Comparison of ENCODE assay signal across 10 cellular contexts in the genomic region with DNA sequence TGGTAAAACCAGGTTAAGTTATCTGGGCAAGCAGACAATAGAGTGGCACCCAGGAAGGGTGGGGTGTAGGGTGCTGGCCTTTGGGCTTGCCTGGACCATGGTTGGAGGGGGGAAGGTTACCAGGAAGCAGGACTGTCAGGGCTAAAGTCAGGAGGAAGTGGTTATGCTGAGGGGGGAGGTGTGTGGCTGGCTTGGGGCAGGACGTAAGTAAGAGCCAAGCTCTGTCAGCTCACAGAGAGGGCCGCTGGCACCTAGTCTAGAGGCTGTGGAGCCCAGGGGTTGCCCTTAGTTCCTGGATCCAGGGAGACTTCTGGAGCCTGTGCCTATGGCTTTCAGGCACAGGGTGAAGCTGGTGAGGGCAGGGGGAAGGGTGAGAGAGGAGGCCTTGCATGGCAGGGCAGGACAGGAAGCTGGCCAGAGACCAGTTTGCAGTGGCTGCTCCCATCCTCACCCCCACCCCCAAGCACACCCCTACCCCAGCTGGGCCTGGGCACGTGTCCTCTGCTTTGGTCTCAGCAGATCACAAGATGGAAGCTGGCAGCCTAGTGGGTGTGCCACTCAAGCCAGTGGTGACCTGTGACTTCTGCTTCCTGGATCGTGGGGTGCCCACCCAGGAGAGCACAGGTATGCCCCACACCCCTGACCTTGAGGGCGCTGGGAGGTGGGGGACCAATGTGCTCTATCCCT. TPM values are rescaled to one million over a fixed set of nuclear protein-coding genes. Genes with fewer than 3 reads are reported as not detected.
A peak's percentile ranks its signal among the peaks of the same experiment; 100 is the strongest.
DNase-seq lines count a peak whose midpoint lies in the region; ATAC-seq, FAIRE-seq and TF ChIP-seq lines count a peak whose summit lies in the region.
"Had no signal": no experiment of that assay in that cellular context is flagged by ENCODE, and none has a peak within 500 bp of the region (broad histone marks: within the 10 kb centered on the region; RNA-seq: fewer than 3 reads in every experiment).

No MANE protein-coding gene starts in this region.

- no peak overlapping the region for H3K9ac ChIP-seq in BLaER1

- H3K4me2 ChIP-seq in BLaER1, result peak overlapping the region; percentile 34; the same call in 1 of the 2 replicates

- H3K27me3 ChIP-seq in BLaER1, result no peaks in the 10 kb centered on the region
- H3K27me3 ChIP-seq: cardiac muscle cell had no signal

- peaks cover 69% of the 10 kb centered on the region for H3K9me3 ChIP-seq in BLaER1

- no peak for FAIRE-seq in GM19239 (lab: Jason Lieb, UNC)

- DNase-seq in GM19239 (ENCODE audit: insufficient read length, low spot score) (peak; percentile 14), M059J (ENCODE audit: low read depth) (peak; percentile 33), cardiac fibroblast (ENCODE audit: low read depth in 2 of 2) (peak; percentile 6), putamen (ENCODE audit: low spot score) (no peak), NCI-H1105 treated with DMSO at 0.1 percent for 48 hours (lab: John Stamatoyannopoulos, UW) (no peak), GM13976 (ENCODE audit: low spot score) (no peak)
- DNase-seq: stimulated activated naive CD4-positive, alpha-beta T cell treated with Interleukin-2 at 50 U/mL for 16 hours had no signal

- no peaks in the 10 kb centered on the region for H4K20me1 ChIP-seq in BLaER1

- no peak overlapping the region for H3K4me3 ChIP-seq in BLaER1
- no peak overlapping the region for H3K4me3 ChIP-seq in cardiac fibroblast (replicated peaks in 1 of 2; ENCODE audit: low read depth in 2 of 2, low read length in 2 of 2)
- H3K4me3 ChIP-seq: cardiac muscle cell had no signal

- H3K27ac ChIP-seq in BLaER1, result peak overlapping the region; percentile 62
- H3K27ac ChIP-seq: cardiac muscle cell had no signal

- no peaks in the 10 kb centered on the region for H3K36me3 ChIP-seq in BLaER1
- H3K36me3 ChIP-seq: cardiac muscle cell had no signal

- TF ChIP-seq CTCF in cardiac fibroblast (IDR thresholded peaks at IDR 0.05; ENCODE audit: low read depth, low read length) (no peak), GM13976 (IDR thresholded peaks at IDR 0.05; ENCODE audit: borderline replicate concordance, control extremely low read depth, extremely low read depth, insufficient read depth, missing control alignments) (no peak)

- H3K4me1 ChIP-seq in BLaER1, result peaks cover 16% of the 10 kb centered on the region

- ATAC-seq in GM18867 (IDR thresholded peaks at IDR 0.05; ENCODE audit: unreplicated experiment), result no peak

- in situ Hi-C loops in GM13976 (cut with MboI; ENCODE audit: low sequenced_read_pairs, unreplicated experiment), result no loop called here

RNA-seq across cellular contexts. Expression of a gene that starts 20.5 kb away (rescaled TPM):
- total RNA-seq in M059J (2014; rRNA removed; shearing (Covaris generic)), result 35.5 and 38.6 TPM in 2 replicates

RNA-seq across cellular contexts. Expression of a gene that starts 38.5 kb away (rescaled TPM):
- total RNA-seq in M059J (2014; rRNA removed; shearing (Covaris generic)), result 19.1 and 26.6 TPM in 2 replicates

RNA-seq across cellular contexts. Expression of a gene that starts 38.7 kb away (rescaled TPM):
- total RNA-seq in M059J (2014; rRNA removed; shearing (Covaris generic)), result 6.8 and 14.7 TPM in 2 replicates

Comparison
In these comparisons a context has a peak if more than half of its experiments do, and no peak if none do; other contexts are left out.
1. DNase-seq: peak in GM19239 (single experiment), M059J (single experiment) and cardiac fibroblast (2 of 2); none in putamen (single experiment), NCI-H1105 treated with DMSO at 0.1 percent for 48 hours (single experiment) and GM13976 (single experiment).